Comparison of ENCODE assay signal across 19 cellular contexts in the genomic region with DNA sequence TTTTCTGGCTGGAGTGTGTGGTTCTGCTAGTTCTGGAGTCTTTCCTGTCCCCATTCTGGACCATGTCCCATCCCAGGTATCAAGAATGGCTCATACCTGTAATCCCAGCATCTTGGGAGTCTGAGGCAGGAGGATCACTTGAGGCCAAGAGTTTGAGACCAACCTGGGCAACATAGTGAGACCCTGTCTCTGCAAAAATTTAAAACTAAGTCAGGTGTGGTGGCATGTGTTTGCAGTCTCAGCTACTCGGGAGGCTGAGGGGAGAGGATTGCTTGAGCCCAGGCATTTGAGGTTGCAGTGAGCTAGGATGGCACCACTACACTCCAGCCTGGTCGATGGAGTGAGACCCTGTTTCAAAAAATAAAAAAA. TPM values are rescaled to one million over a fixed set of nuclear protein-coding genes. Genes with fewer than 3 reads are reported as not detected.
"Had no signal": no experiment of that assay in that cellular context is flagged by ENCODE, and none has a peak within 500 bp of the region (broad histone marks: within the 10 kb centered on the region; RNA-seq: fewer than 3 reads in every experiment).

No MANE protein-coding gene starts in this region.

- H3K27ac ChIP-seq: epithelial cell of prostate, left lung, sigmoid colon, thoracic aorta, upper lobe of left lung had no signal

- H3K36me3 ChIP-seq: left lung, sigmoid colon, thoracic aorta, upper lobe of left lung had no signal

- H3K27me3 ChIP-seq: sigmoid colon, upper lobe of left lung had no signal

- H3K4me1 Mint-ChIP-seq: activated naive CD4-positive, alpha-beta T cell treated with anti-CD3 and anti-CD28 coated beads, Interleukin-2, amount 10 ng/mL, durations not matched to agents 7 days and 5 days had no signal

- H3K9me3 Mint-ChIP-seq: activated naive CD4-positive, alpha-beta T cell treated with anti-CD3 and anti-CD28 coated beads, Interleukin-2, amount 10 ng/mL, durations not matched to agents 7 days and 5 days; activated naive CD8-positive, alpha-beta T cell treated with anti-CD3 and anti-CD28 coated beads, Interleukin-2, amount 50 U/mL, for 24 hours; activated T-cell treated with anti-CD3 and anti-CD28 coated beads, Interleukin-2, amount 50 U/mL, for 4 hours; stimulated activated memory B cell treated with anti-CD40 and anti-IgM and Interleukin-4, amounts not matched to agents 10 μg/mL and 1 μg/mL and 100 μg/mL, for 72 hours; T-helper 1 cell treated with Interleukin-12 subunit alpha and Interleukin-12 subunit beta and Interleukin-4 antibody, amounts not matched to agents 30 μg/mL and 1 μg/mL, for 36 hours had no signal

- FAIRE-seq: frontal cortex had no signal

- H3K4me1 ChIP-seq: left lung, sigmoid colon, upper lobe of left lung had no signal

- H3K9me3 ChIP-seq: left lung, sigmoid colon, thoracic aorta, upper lobe of left lung had no signal

- DNase-seq: activated CD4-positive, alpha-beta T cell treated with anti-CD3 and anti-CD28 coated beads, Interleukin-2, amount 50 U/mL, for 1 hour; activated CD4-positive, CD25-positive, alpha-beta regulatory T cell treated with anti-CD3 and anti-CD28 coated beads, Interleukin-2, amount 50 U/mL, for 72 hours; activated CD8-positive, alpha-beta memory T cell treated with anti-CD3 and anti-CD28 coated beads, Interleukin-2, amount 50 U/mL, for 4 hours; activated naive CD4-positive, alpha-beta T cell treated with anti-CD3 and anti-CD28 coated beads, Interleukin-2, amount 10 ng/mL, durations not matched to agents 7 days and 5 days; activated naive CD8-positive, alpha-beta T cell treated with anti-CD3 and anti-CD28 coated beads, Interleukin-2, amount 50 U/mL, for 24 hours; activated T-cell treated with anti-CD3 and anti-CD28 coated beads, Interleukin-2, amount 50 U/mL, for 4 hours; dermis blood vessel endothelial cell; left lung; naive thymus-derived CD4-positive, alpha-beta T cell; sigmoid colon; stimulated activated CD4-positive, alpha-beta T cell treated with anti-CD3 and anti-CD28 coated beads, Interleukin-4, amount 100 ng/mL, for 24 hours; upper lobe of left lung had no signal

- H3K27ac Mint-ChIP-seq: activated naive CD4-positive, alpha-beta T cell treated with anti-CD3 and anti-CD28 coated beads, Interleukin-2, amount 10 ng/mL, durations not matched to agents 7 days and 5 days; activated naive CD8-positive, alpha-beta T cell treated with anti-CD3 and anti-CD28 coated beads, Interleukin-2, amount 50 U/mL, for 24 hours; naive thymus-derived CD4-positive, alpha-beta T cell; stimulated activated memory B cell treated with anti-CD40 and anti-IgM and Interleukin-4, amounts not matched to agents 10 μg/mL and 1 μg/mL and 100 μg/mL, for 72 hours; T-helper 1 cell treated with Interleukin-12 subunit alpha and Interleukin-12 subunit beta and Interleukin-4 antibody, amounts not matched to agents 30 μg/mL and 1 μg/mL, for 36 hours had no signal

- ATAC-seq: activated naive CD8-positive, alpha-beta T cell treated with anti-CD3 and anti-CD28 coated beads, Interleukin-2, amount 50 U/mL, for 24 hours; activated T-cell treated with anti-CD3 and anti-CD28 coated beads, Interleukin-2, amount 50 U/mL, for 4 hours; left lung; naive thymus-derived CD4-positive, alpha-beta T cell; stimulated activated memory B cell treated with anti-CD40 and anti-IgM and Interleukin-4, amounts not matched to agents 10 μg/mL and 1 μg/mL and 100 μg/mL, for 72 hours had no signal

- H3K36me3 Mint-ChIP-seq: activated naive CD4-positive, alpha-beta T cell treated with anti-CD3 and anti-CD28 coated beads, Interleukin-2, amount 10 ng/mL, durations not matched to agents 7 days and 5 days; naive thymus-derived CD4-positive, alpha-beta T cell; stimulated activated memory B cell treated with anti-CD40 and anti-IgM and Interleukin-4, amounts not matched to agents 10 μg/mL and 1 μg/mL and 100 μg/mL, for 72 hours had no signal

- H3K4me3 Mint-ChIP-seq: activated naive CD4-positive, alpha-beta T cell treated with anti-CD3 and anti-CD28 coated beads, Interleukin-2, amount 10 ng/mL, durations not matched to agents 7 days and 5 days; activated naive CD8-positive, alpha-beta T cell treated with anti-CD3 and anti-CD28 coated beads, Interleukin-2, amount 50 U/mL, for 24 hours; activated T-cell treated with anti-CD3 and anti-CD28 coated beads, Interleukin-2, amount 50 U/mL, for 4 hours; naive thymus-derived CD4-positive, alpha-beta T cell; stimulated activated memory B cell treated with anti-CD40 and anti-IgM and Interleukin-4, amounts not matched to agents 10 μg/mL and 1 μg/mL and 100 μg/mL, for 72 hours; T-helper 1 cell treated with Interleukin-12 subunit alpha and Interleukin-12 subunit beta and Interleukin-4 antibody, amounts not matched to agents 30 μg/mL and 1 μg/mL, for 36 hours had no signal

- H3K4me3 ChIP-seq: left lung, sigmoid colon, thoracic aorta, upper lobe of left lung had no signal

RNA-seq across cellular contexts. Expression of a gene that starts 17.6 kb away (rescaled TPM):
- total RNA-seq: activated T-cell treated with anti-CD3 and anti-CD28 coated beads, Interleukin-2, amount 50 U/mL, for 4 hours; chondrocyte; dermis blood vessel endothelial cell; frontal cortex; naive thymus-derived CD4-positive, alpha-beta T cell; sigmoid colon had no signal
- polyA plus RNA-seq: keratinocyte; naive thymus-derived CD4-positive, alpha-beta T cell had no signal
